11 cellular contexts compared by ENCODE assay signal in the genomic region with DNA sequence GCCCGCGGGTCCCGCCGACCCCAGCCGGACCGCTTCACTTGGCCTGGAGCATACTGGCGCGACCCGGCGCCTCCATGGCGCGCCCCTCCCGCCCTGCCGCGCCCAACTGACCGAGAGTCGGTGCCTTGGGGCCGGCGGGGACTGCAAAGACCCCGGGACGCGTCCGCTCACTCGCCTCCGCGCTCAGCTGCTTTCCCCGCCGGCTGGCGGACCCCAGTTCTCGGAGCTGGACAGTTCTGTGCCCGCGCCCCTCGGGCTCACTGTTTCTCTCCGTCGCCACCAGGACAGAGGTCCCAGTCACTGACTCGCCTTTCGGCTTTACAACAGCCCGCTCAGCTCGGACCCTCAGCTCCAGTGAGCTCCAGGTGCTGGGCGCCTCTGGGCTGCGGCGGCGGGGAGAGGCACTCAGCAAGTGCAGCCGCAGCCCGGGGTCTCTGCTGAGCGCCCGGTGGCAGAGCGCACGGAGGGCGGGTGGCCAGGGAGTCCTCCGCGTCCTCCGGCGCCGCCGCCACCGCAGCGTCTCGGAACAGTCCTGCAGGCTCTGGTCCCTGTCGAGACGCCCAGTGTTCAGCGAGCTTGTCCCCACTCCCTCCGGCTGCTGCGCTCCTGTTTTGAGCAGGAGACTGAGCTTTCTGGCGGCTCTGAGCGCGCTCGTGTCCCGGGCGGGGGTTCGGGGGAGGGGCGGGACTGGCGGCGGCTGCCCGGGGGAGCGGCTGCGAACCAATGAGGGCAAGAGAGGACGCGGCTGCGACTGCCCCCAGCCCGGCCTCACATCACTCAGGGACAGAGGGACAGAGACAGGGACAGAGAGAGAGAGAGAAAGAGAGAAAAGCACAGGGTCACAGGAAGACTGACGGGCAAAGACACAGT. TPM values are rescaled to one million over a fixed set of nuclear protein-coding genes. Genes with fewer than 3 reads are reported as not detected.
A peak's percentile ranks its signal among the peaks of the same experiment; 100 is the strongest.
DNase-seq lines count a peak whose midpoint lies in the region; ATAC-seq, FAIRE-seq and TF ChIP-seq lines count a peak whose summit lies in the region.
"Had no signal": no experiment of that assay in that cellular context is flagged by ENCODE, and none has a peak within 500 bp of the region (broad histone marks: within the 10 kb centered on the region; RNA-seq: fewer than 3 reads in every experiment).

A gene (minus strand): TSS at position 637 of the 870 bp plus-strand sequence. CDS start 638 bp downstream, outside the sequence.

- CTCF ChIA-PET in activated CD8-positive, alpha-beta T cell treated with anti-CD3 and anti-CD28 coated beads, Interleukin-2, amount 10 ng/mL, durations not matched to agents 7 days and 5 days (lab: Charles Lee), result interaction anchor here (0.7 kb wide), 1 partner anchor 19 kb away, joined by 3 read pairs; no protein-coding TSS in a partner anchor
- CTCF ChIA-PET in activated CD8-positive, alpha-beta T cell treated with anti-CD3 and anti-CD28 coated beads for 36 hours (lab: Charles Lee), result no interaction called here

- no peak within 1 kb of the TSS for H3K4me3 Mint-ChIP-seq in activated CD8-positive, alpha-beta T cell treated with anti-CD3 and anti-CD28 coated beads, Interleukin-2, amount 10 ng/mL, durations not matched to agents 7 days and 5 days
- no peak within 1 kb of the TSS for H3K4me3 Mint-ChIP-seq in activated CD8-positive, alpha-beta T cell treated with anti-CD3 and anti-CD28 coated beads for 36 hours
- H3K4me3 Mint-ChIP-seq in dendritic cell treated with granulocyte-macrophage colony-stimulating factor and Interleukin-4, amounts not matched to agents 40 ng/mL and 50 ng/mL, for 4 days, result peak within 1 kb of the TSS; percentile 30
- peak within 1 kb of the TSS; percentile 88 for H3K4me3 Mint-ChIP-seq in type B pancreatic cell
- H3K4me3 Mint-ChIP-seq: activated T-cell treated with anti-CD3 and anti-CD28 coated beads, Interleukin-2, amount 50 U/mL, for 4 hours; CD8-positive, alpha-beta T cell had no signal

- TF ChIP-seq CTCF in activated CD8-positive, alpha-beta T cell treated with anti-CD3 and anti-CD28 coated beads for 36 hours (IDR thresholded peaks at IDR 0.05), result no peak
- TF ChIP-seq CTCF in lower lobe of right lung (IDR thresholded peaks at IDR 0.05) (no peak), type B pancreatic cell (conservative IDR thresholded peaks at IDR 0.05) (peak; percentile 43), D721Med (IDR thresholded peaks at IDR 0.05; ENCODE audit: insufficient read depth, missing control alignments) (no peak)

- POLR2A ChIA-PET in activated CD8-positive, alpha-beta T cell treated with anti-CD3 and anti-CD28 coated beads, Interleukin-2, amount 10 ng/mL, durations not matched to agents 7 days and 5 days (lab: Charles Lee), result interaction anchor here (0.6 kb wide), 1 partner anchor 452 kb away, joined by 3 read pairs; no protein-coding TSS in a partner anchor
- POLR2A ChIA-PET in activated CD8-positive, alpha-beta T cell treated with anti-CD3 and anti-CD28 coated beads for 36 hours (lab: Charles Lee), result no interaction called here

- intact Hi-C loops in activated CD8-positive, alpha-beta T cell treated with anti-CD3 and anti-CD28 coated beads for 36 hours (cut with micrococcal nuclease), result no loop called here
- intact Hi-C loops in dendritic cell treated with granulocyte-macrophage colony-stimulating factor and Interleukin-4, amounts not matched to agents 40 ng/mL and 50 ng/mL, for 4 days (cut with micrococcal nuclease), result no loop called here
- intact Hi-C loops in lower lobe of right lung (cut with DNase I), result no loop called here

- no peak within 1 kb of the TSS for H3K27ac ChIP-seq in lower lobe of right lung

- peak; percentile 40 for ATAC-seq in activated CD8-positive, alpha-beta T cell treated with anti-CD3 and anti-CD28 coated beads, Interleukin-2, amount 10 ng/mL, durations not matched to agents 7 days and 5 days
- no peak for ATAC-seq in activated CD8-positive, alpha-beta T cell treated with anti-CD3 and anti-CD28 coated beads for 36 hours
- peak; percentile 18 to 43 for ATAC-seq in lower lobe of right lung
- ATAC-seq in HG02623 (IDR thresholded peaks at IDR 0.05; ENCODE audit: unreplicated experiment), result no peak
- ATAC-seq in HG02852 (IDR thresholded peaks at IDR 0.05; ENCODE audit: unreplicated experiment), result no peak
- ATAC-seq: CD8-positive, alpha-beta T cell had no signal

- H3K27me3 Mint-ChIP-seq in activated CD8-positive, alpha-beta T cell treated with anti-CD3 and anti-CD28 coated beads, Interleukin-2, amount 10 ng/mL, durations not matched to agents 7 days and 5 days (ENCODE audit: low read depth), result peaks cover 46% of the 10 kb centered on the region
- H3K27me3 Mint-ChIP-seq in activated CD8-positive, alpha-beta T cell treated with anti-CD3 and anti-CD28 coated beads for 36 hours, result peaks cover 53% of the 10 kb centered on the region
- H3K27me3 Mint-ChIP-seq in dendritic cell treated with granulocyte-macrophage colony-stimulating factor and Interleukin-4, amounts not matched to agents 40 ng/mL and 50 ng/mL, for 4 days, result peaks cover 81% of the 10 kb centered on the region
- peaks cover 70% of the 10 kb centered on the region for H3K27me3 Mint-ChIP-seq in type B pancreatic cell

- no peak for FAIRE-seq in D721Med (lab: Jason Lieb, UNC)

- H3K27me3 ChIP-seq in lower lobe of right lung (ENCODE audit: low read depth), result peaks cover 55% of the 10 kb centered on the region

- H3K4me1 ChIP-seq in lower lobe of right lung, result peaks cover 18% of the 10 kb centered on the region

- no peaks in the 10 kb centered on the region for H3K36me3 ChIP-seq in lower lobe of right lung

- no peaks in the 10 kb centered on the region for H3K4me1 Mint-ChIP-seq in activated CD8-positive, alpha-beta T cell treated with anti-CD3 and anti-CD28 coated beads, Interleukin-2, amount 10 ng/mL, durations not matched to agents 7 days and 5 days (ENCODE audit: low read depth)
- peaks cover 2% of the 10 kb centered on the region for H3K4me1 Mint-ChIP-seq in activated CD8-positive, alpha-beta T cell treated with anti-CD3 and anti-CD28 coated beads for 36 hours (ENCODE audit: low read depth)
- H3K4me1 Mint-ChIP-seq in dendritic cell treated with granulocyte-macrophage colony-stimulating factor and Interleukin-4, amounts not matched to agents 40 ng/mL and 50 ng/mL, for 4 days (ENCODE audit: low read depth), result peaks cover 10% of the 10 kb centered on the region
- H3K4me1 Mint-ChIP-seq in type B pancreatic cell (ENCODE audit: unreplicated experiment), result peaks cover 23% of the 10 kb centered on the region

- H3K9me3 ChIP-seq in lower lobe of right lung, result no peaks in the 10 kb centered on the region

- H3K36me3 Mint-ChIP-seq in activated CD8-positive, alpha-beta T cell treated with anti-CD3 and anti-CD28 coated beads, Interleukin-2, amount 10 ng/mL, durations not matched to agents 7 days and 5 days (ENCODE audit: low read depth), result peaks cover 1% of the 10 kb centered on the region
- peaks cover 2% of the 10 kb centered on the region for H3K36me3 Mint-ChIP-seq in activated CD8-positive, alpha-beta T cell treated with anti-CD3 and anti-CD28 coated beads for 36 hours (ENCODE audit: low read depth)
- peaks cover 15% of the 10 kb centered on the region for H3K36me3 Mint-ChIP-seq in dendritic cell treated with granulocyte-macrophage colony-stimulating factor and Interleukin-4, amounts not matched to agents 40 ng/mL and 50 ng/mL, for 4 days (ENCODE audit: low read depth)
- H3K36me3 Mint-ChIP-seq in type B pancreatic cell, result peaks cover 15% of the 10 kb centered on the region

- no peak for DNase-seq in activated CD8-positive, alpha-beta T cell treated with anti-CD3 and anti-CD28 coated beads, Interleukin-2, amount 10 ng/mL, durations not matched to agents 7 days and 5 days
- DNase-seq in activated CD8-positive, alpha-beta T cell treated with anti-CD3 and anti-CD28 coated beads for 36 hours, result no peak
- DNase-seq in lower lobe of right lung (no peak), type B pancreatic cell (ENCODE audit: extremely low spot score, unreplicated experiment) (no peak), D721Med (ENCODE audit: insufficient read length, low spot score) (no peak)
- DNase-seq: activated T-cell treated with anti-CD3 and anti-CD28 coated beads, Interleukin-2, amount 50 U/mL, for 4 hours had no signal

- no peaks in the 10 kb centered on the region for H3K9me3 Mint-ChIP-seq in activated CD8-positive, alpha-beta T cell treated with anti-CD3 and anti-CD28 coated beads, Interleukin-2, amount 10 ng/mL, durations not matched to agents 7 days and 5 days (ENCODE audit: insufficient read depth)
- H3K9me3 Mint-ChIP-seq in activated CD8-positive, alpha-beta T cell treated with anti-CD3 and anti-CD28 coated beads for 36 hours, result no peaks in the 10 kb centered on the region
- H3K9me3 Mint-ChIP-seq in dendritic cell treated with granulocyte-macrophage colony-stimulating factor and Interleukin-4, amounts not matched to agents 40 ng/mL and 50 ng/mL, for 4 days, result no peaks in the 10 kb centered on the region
- H3K9me3 Mint-ChIP-seq in type B pancreatic cell, result no peaks in the 10 kb centered on the region
- H3K9me3 Mint-ChIP-seq: activated T-cell treated with anti-CD3 and anti-CD28 coated beads, Interleukin-2, amount 50 U/mL, for 4 hours; CD8-positive, alpha-beta T cell; IgD-negative memory B cell had no signal

- no peak within 1 kb of the TSS for H3K27ac Mint-ChIP-seq in activated CD8-positive, alpha-beta T cell treated with anti-CD3 and anti-CD28 coated beads, Interleukin-2, amount 10 ng/mL, durations not matched to agents 7 days and 5 days
- no peak within 1 kb of the TSS for H3K27ac Mint-ChIP-seq in activated CD8-positive, alpha-beta T cell treated with anti-CD3 and anti-CD28 coated beads for 36 hours
- no peak within 1 kb of the TSS for H3K27ac Mint-ChIP-seq in dendritic cell treated with granulocyte-macrophage colony-stimulating factor and Interleukin-4, amounts not matched to agents 40 ng/mL and 50 ng/mL, for 4 days
- H3K27ac Mint-ChIP-seq in type B pancreatic cell, result no peak within 1 kb of the TSS
- H3K27ac Mint-ChIP-seq: CD8-positive, alpha-beta T cell had no signal

- H3K4me3 ChIP-seq in lower lobe of right lung, result peak within 1 kb of the TSS; percentile 38

RNA-seq across cellular contexts. Expression of the gene that starts here (rescaled TPM):
- not detected for total RNA-seq in activated CD8-positive, alpha-beta T cell treated with anti-CD3 and anti-CD28 coated beads, Interleukin-2, amount 10 ng/mL, durations not matched to agents 7 days and 5 days
- total RNA-seq in activated CD8-positive, alpha-beta T cell treated with anti-CD3 and anti-CD28 coated beads for 36 hours, result not detected
- total RNA-seq in lower lobe of right lung (not detected), type B pancreatic cell (ENCODE audit: low replicate concordance) (12.8 and 17.0 TPM in 2 replicates)
- total RNA-seq: activated T-cell treated with anti-CD3 and anti-CD28 coated beads, Interleukin-2, amount 50 U/mL, for 4 hours; CD8-positive, alpha-beta T cell had no signal

Comparison
In these comparisons a context has a peak if more than half of its experiments do, and no peak if none do; other contexts are left out.
1. RNA of the gene that starts here (total RNA-seq): 12.8 to 17.0 TPM in type B pancreatic cell; not detected in activated CD8-positive, alpha-beta T cell treated with anti-CD3 and anti-CD28 coated beads, Interleukin-2, amount 10 ng/mL, durations not matched to agents 7 days and 5 days, not detected in activated CD8-positive, alpha-beta T cell treated with anti-CD3 and anti-CD28 coated beads for 36 hours and not detected in lower lobe of right lung (single experiment); every median in the first group is over 10 times any median in the second.
2. Peak in ATAC-seq in activated CD8-positive, alpha-beta T cell treated with anti-CD3 and anti-CD28 coated beads, Interleukin-2, amount 10 ng/mL, durations not matched to agents 7 days and 5 days; RNA of the gene not detected or under 1 TPM.
3. Peak in ATAC-seq and H3K4me3 ChIP-seq in lower lobe of right lung; RNA of the gene not detected or under 1 TPM.
4. H3K4me3 Mint-ChIP-seq: peak in dendritic cell treated with granulocyte-macrophage colony-stimulating factor and Interleukin-4, amounts not matched to agents 40 ng/mL and 50 ng/mL, for 4 days (single experiment) and type B pancreatic cell (single experiment); none in activated CD8-positive, alpha-beta T cell treated with anti-CD3 and anti-CD28 coated beads, Interleukin-2, amount 10 ng/mL, durations not matched to agents 7 days and 5 days (single experiment) and activated CD8-positive, alpha-beta T cell treated with anti-CD3 and anti-CD28 coated beads for 36 hours (single experiment).